In genomic region chr2:66573866-66574265, GRCh38 we compare ENCODE assay signal across 1 cellular context.
TF ChIP-seq lines count a peak whose summit lies in the region.

No MANE protein-coding gene starts in this region.

TF ChIP-seq in WTC11, 78 proteins besides CTCF, POLR2A, EP300 and RAD21 (continued from another document):
- TF ChIP-seq ATF3 (CRISPR knock-in tag; conservative IDR thresholded peaks at IDR 0.05): no peak
- no peak for TF ChIP-seq IRF2 (CRISPR knock-in tag; IDR thresholded peaks at IDR 0.05; ENCODE audit: borderline replicate concordance, low read depth)
- no peak for TF ChIP-seq ESRRA (CRISPR knock-in tag; IDR thresholded peaks at IDR 0.05; ENCODE audit: borderline replicate concordance)
- TF ChIP-seq FOXP1 (CRISPR knock-in tag; IDR thresholded peaks at IDR 0.05; ENCODE audit: borderline replicate concordance): no peak
